10 cellular contexts compared by ENCODE assay signal in genomic region chr14:51905673-51906121, GRCh38. TPM values are rescaled to one million over a fixed set of nuclear protein-coding genes. Genes with fewer than 3 reads are reported as not detected.
DNase-seq lines count a peak whose midpoint lies in the region; ATAC-seq and TF ChIP-seq lines count a peak whose summit lies in the region.
"Not testable (repeated sequence)": the region's sequence is repeated elsewhere in the genome, so short reads cannot be mapped to it uniquely, and the experiment has no call there.
"Had no signal": no experiment of that assay in that cellular context is flagged by ENCODE, and none has a peak within 500 bp of the region (broad histone marks: within the 10 kb centered on the region; RNA-seq: fewer than 3 reads in every experiment).

No MANE protein-coding gene starts in this region.

- peak; percentile 50 for DNase-seq in GM04503 (ENCODE audit: low read depth)
- peak; percentile 58 to 60 for DNase-seq in activated T-cell treated with anti-CD3 and anti-CD28 coated beads, Interleukin-2, amount 50 U/mL, for 48 hours
- DNase-seq in endothelial cell (ENCODE audit: low spot score): not testable (repeated sequence)
- peak; percentile 48 for DNase-seq in natural killer cell
- DNase-seq in stimulated activated CD8-positive, alpha-beta memory T cell treated with anti-CD3 and anti-CD28 coated beads, Interleukin-7, amount 100 ng/mL, for 48 hours (ENCODE audit: extremely low read depth in 1 of 2, low read depth in 1 of 2): peak; percentile 25 to 33

- not testable (repeated sequence) for H3K27me3 Mint-ChIP-seq in endothelial cell (ENCODE audit: unreplicated experiment); natural killer cell (ENCODE audit: low read depth in 2 of 2)

- H3K4me1 Mint-ChIP-seq in endothelial cell (ENCODE audit: unreplicated experiment): not testable (repeated sequence)
- H3K4me1 Mint-ChIP-seq in natural killer cell: peaks cover 75 to 82% of the 10 kb centered on the region in 2 donors

- peak overlapping the region; percentile 25 for H3K4me3 Mint-ChIP-seq in endothelial cell (ENCODE audit: unreplicated experiment)
- peak overlapping the region; percentile 89 for H3K4me3 Mint-ChIP-seq in natural killer cell

- H3K36me3 Mint-ChIP-seq in endothelial cell (ENCODE audit: low read depth, unreplicated experiment): peaks cover 20% of the 10 kb centered on the region
- peaks cover 13% of the 10 kb centered on the region for H3K36me3 Mint-ChIP-seq in natural killer cell

- peak; percentile 82 for ATAC-seq in GM21526 (IDR thresholded peaks at IDR 0.05; ENCODE audit: low FRiP score, unreplicated experiment)
- ATAC-seq in HG03442 (IDR thresholded peaks at IDR 0.05; ENCODE audit: unreplicated experiment): peak; percentile 90
- ATAC-seq in SK-N-SH treated with all-trans-retinoic acid at 6 μM for 48 hours: peak; percentile 98
- ATAC-seq in natural killer cell: peak; percentile 70 to 88 (median 71)

- intact Hi-C loops in natural killer cell (cut with micrococcal nuclease): loop anchor here (1.0 to 2.0 kb wide), 4 partner anchors 21 to 58 kb away; partner anchors contain the start of gene GNG2

- H3K9me3 Mint-ChIP-seq in endothelial cell (ENCODE audit: unreplicated experiment); natural killer cell: not testable (repeated sequence)

- not testable (repeated sequence) for H3K27ac Mint-ChIP-seq in endothelial cell (ENCODE audit: unreplicated experiment)
- H3K27ac Mint-ChIP-seq in natural killer cell: peak overlapping the region; percentile 94

- TF ChIP-seq CTCF in endothelial cell (IDR thresholded peaks at IDR 0.05; ENCODE audit: unreplicated experiment); natural killer cell (IDR thresholded peaks at IDR 0.05): not testable (repeated sequence)

TF ChIP-seq in SK-N-SH treated with all-trans-retinoic acid at 6 μM for 48 hours, 23 proteins besides CTCF, POLR2A, EP300 and RAD21:
- TF ChIP-seq ISL1 (CRISPR knock-in tag; IDR thresholded peaks at IDR 0.05) (0 out of 2 replicates have a peak, but pooled peaks have one; percentile 19), PATZ1 (CRISPR knock-in tag; IDR thresholded peaks at IDR 0.05; ENCODE audit: borderline replicate concordance) (0 out of 2 replicates have a peak, but pooled peaks have one; percentile 34), RARB (CRISPR knock-in tag; IDR thresholded peaks at IDR 0.05) (peak; percentile 30; the same call in 1 of the 2 replicates)

RNA-seq across cellular contexts. Expression of gene GNG2, which starts 45.3 kb away (rescaled TPM):
- total RNA-seq in endothelial cell (ENCODE audit: unreplicated experiment) (80.8 TPM), natural killer cell (100 to 1,000 TPM; 552 to 653 (median 582) TPM)
- total RNA-seq: G401, HT-29 had no signal
